ENCODE assay signal across 17 cellular contexts in genomic region chr12:58925111-58925732, GRCh38. TPM values are rescaled to one million over a fixed set of nuclear protein-coding genes. Genes with fewer than 3 reads are reported as not detected.
DNase-seq lines count a peak whose midpoint lies in the region; ATAC-seq, FAIRE-seq and TF ChIP-seq lines count a peak whose summit lies in the region.
"Had no signal": no experiment of that assay in that cellular context is flagged by ENCODE, and none has a peak within 500 bp of the region (broad histone marks: within the 10 kb centered on the region; RNA-seq: fewer than 3 reads in every experiment).

No MANE protein-coding gene starts in this region.

- H3K9me3 ChIP-seq in HUES48 (ENCODE audit: control insufficient read depth, insufficient read depth, low read length) (no peaks in the 10 kb centered on the region), K562 (replicated peaks; ENCODE audit: control insufficient read depth, insufficient read depth, low read depth, low read length) (no peaks in the 10 kb centered on the region), keratinocyte (ENCODE audit: control insufficient read depth, low read depth, low read length) (no peaks in the 10 kb centered on the region), pancreas (no peaks in the 10 kb centered on the region), Karpas-422 (ENCODE audit: low read length) (no peaks in the 10 kb centered on the region)
- H3K9me3 ChIP-seq: esophagus squamous epithelium, heart left ventricle, suprapubic skin had no signal

- TF ChIP-seq EP300 in K562 (IDR thresholded peaks at IDR 0.05; ENCODE audit: low read length), result no peak

- no peak for TF ChIP-seq POLR2A in K562 (conservative IDR thresholded peaks at IDR 0.05)

- H3K9me1 ChIP-seq in K562 (ENCODE audit: control insufficient read depth, insufficient read depth, low read length) (no peaks in the 10 kb centered on the region), keratinocyte (ENCODE audit: control insufficient read depth, extremely low read depth, insufficient read depth, low read length) (no peaks in the 10 kb centered on the region)

- TF ChIP-seq CTCF in K562 (IDR thresholded peaks at IDR 0.05 in 2 of 3, conservative IDR thresholded peaks at IDR 0.05 in 1 of 3; ENCODE audit: insufficient read depth in 2 of 3, low read depth in 1 of 3, low read length in 3 of 3) (no peak), keratinocyte (optimal IDR thresholded peaks at IDR 0.05 in 1 of 3, IDR thresholded peaks at IDR 0.05 in 1 of 3, conservative IDR thresholded peaks at IDR 0.05 in 1 of 3; ENCODE audit: extremely low read depth in 1 of 3, insufficient read depth in 2 of 3, low read length in 3 of 3) (no peak), pancreas (IDR thresholded peaks at IDR 0.05) (no peak)

- H3K4me2 ChIP-seq in K562 (ENCODE audit: insufficient read depth, low read length), result no peak overlapping the region
- H3K4me2 ChIP-seq in keratinocyte (ENCODE audit: control insufficient read depth, extremely low read depth, insufficient read depth, low read depth, low read length), result peak overlapping the region; percentile 2
- no peak overlapping the region for H3K4me2 ChIP-seq in Karpas-422 (ENCODE audit: low read depth, low read length, poor library complexity, severe bottlenecking)

- H3K27me3 ChIP-seq in HUES48 (ENCODE audit: control insufficient read depth, insufficient read depth, low read length) (peaks cover 7% of the 10 kb centered on the region; the same call in 1 of the 2 replicates), K562 (ENCODE audit: control insufficient read depth in 2 of 2, insufficient read depth in 2 of 2, low read length in 2 of 2) (no peaks in the 10 kb centered on the region), keratinocyte (ENCODE audit: control insufficient read depth, extremely low read depth, insufficient read depth, low read length) (no peaks in the 10 kb centered on the region), pancreas (no peaks in the 10 kb centered on the region), Karpas-422 (ENCODE audit: low read length) (no peaks in the 10 kb centered on the region)
- H3K27me3 ChIP-seq: esophagus squamous epithelium, heart left ventricle, suprapubic skin had no signal

- H4K20me1 ChIP-seq in K562 (replicated peaks; ENCODE audit: control insufficient read depth, insufficient read depth, low read length), result no peaks in the 10 kb centered on the region
- H4K20me1 ChIP-seq in keratinocyte (ENCODE audit: control insufficient read depth, extremely low read depth, insufficient read depth, low read length), result no peaks in the 10 kb centered on the region
- no peaks in the 10 kb centered on the region for H4K20me1 ChIP-seq in Karpas-422 (ENCODE audit: insufficient read depth, low read depth, low read length)

- no peak for DNase-seq in K562 (ENCODE audit: extremely low read depth in 1 of 4, low spot score in 3 of 4)
- DNase-seq in keratinocyte (ENCODE audit: low read depth, low spot score), result no peak
- peak in 3 of 6 donors; percentile 50 to 59 (median 55) for DNase-seq in pancreas
- DNase-seq in activated CD8-positive, alpha-beta memory T cell treated with anti-CD3 and anti-CD28 coated beads for 24 hours, result no peak
- DNase-seq in Karpas-422, result no peak
- DNase-seq: amniotic stem cell, esophagus squamous epithelium, heart left ventricle, Kasumi-1, naive B cell, NCI-H146, NCI-H526 had no signal

- WGBS in K562 (ENCODE audit: insufficient coverage, low coverage, missing lambda C conversion rate), result 0% methylated on average over 1 of the region's 1 CpG
- 5 to 6% methylated on average over 1 of the region's 1 CpG for WGBS in pancreas, 2 donors

- H3K36me3 ChIP-seq in HUES48 (ENCODE audit: control insufficient read depth, insufficient read depth, low read length) (no peaks in the 10 kb centered on the region), K562 (ENCODE audit: control insufficient read depth, insufficient read depth, low read length) (no peaks in the 10 kb centered on the region), keratinocyte (ENCODE audit: control insufficient read depth in 2 of 2, extremely low read depth in 1 of 2, insufficient read depth in 2 of 2, low read length in 2 of 2) (no peaks in the 10 kb centered on the region), pancreas (no peaks in the 10 kb centered on the region), Karpas-422 (ENCODE audit: insufficient read depth, low read length) (no peaks in the 10 kb centered on the region)
- H3K36me3 ChIP-seq: esophagus squamous epithelium, heart left ventricle, suprapubic skin had no signal

- ATAC-seq in K562 (no peak), pancreas (peak; percentile 71 to 82 (median 76)), GM21515 (IDR thresholded peaks at IDR 0.05; ENCODE audit: unreplicated experiment) (no peak), HG03108 (IDR thresholded peaks at IDR 0.05; ENCODE audit: unreplicated experiment) (no peak)
- ATAC-seq: Panc1 had no signal

- no TSS peak for BruUV-seq in K562 (replicated peaks; lab: Mats Ljungman, UMichigan)

- no peaks in the 10 kb centered on the region for H3K9me2 ChIP-seq in Karpas-422 (replicated peaks; ENCODE audit: insufficient read depth, low read length)

- POLR2A ChIA-PET in K562 (lab: Yijun Ruan, JAX), result no interaction called here

- TF ChIP-seq RAD21 in K562 (CRISPR knock-in tag; conservative IDR thresholded peaks at IDR 0.05 in 1 of 2, IDR thresholded peaks at IDR 0.05 in 1 of 2), result no peak

- H3K4me3 ChIP-seq in HUES48 (ENCODE audit: low read depth, low read length) (no peak overlapping the region), K562 (no peak overlapping the region), keratinocyte (ENCODE audit: control insufficient read depth in 2 of 3, extremely low read depth in 1 of 3, insufficient read depth in 2 of 3, low read depth in 1 of 3, low read length in 3 of 3) (no peak overlapping the region), pancreas (no peak overlapping the region), Karpas-422 (ENCODE audit: low read length) (no peak overlapping the region)
- H3K4me3 ChIP-seq: esophagus squamous epithelium, heart left ventricle, suprapubic skin had no signal

- no peaks in the 10 kb centered on the region for H3K79me2 ChIP-seq in K562 (ENCODE audit: control insufficient read depth, insufficient read depth, low read length)
- no peaks in the 10 kb centered on the region for H3K79me2 ChIP-seq in keratinocyte (ENCODE audit: control insufficient read depth, insufficient read depth, low read length)
- H3K79me2 ChIP-seq in Karpas-422 (ENCODE audit: low read length), result no peaks in the 10 kb centered on the region

- CTCF ChIA-PET in K562 (lab: Yijun Ruan, JAX; ENCODE audit: low intra/inter-chr PET ratio), result no interaction called here

- FAIRE-seq in K562 (lab: Jason Lieb, UNC) (no peak), keratinocyte (lab: Jason Lieb, UNC) (peak; percentile 77), pancreas (lab: Jason Lieb, UNC) (peak; percentile 79)

- dilution Hi-C loops in keratinocyte (cut with MboI; ENCODE audit: extremely low pct_ligation_motif_present, low sequenced_read_pairs), result no loop called here

- H3K9ac ChIP-seq in HUES48 (ENCODE audit: low read depth, low read length), result no peak overlapping the region
- H3K9ac ChIP-seq in K562 (ENCODE audit: insufficient read depth in 1 of 2, low read depth in 2 of 2, low read length in 2 of 2), result no peak overlapping the region
- H3K9ac ChIP-seq in keratinocyte (ENCODE audit: control insufficient read depth, extremely low read depth, insufficient read depth, low read length), result no peak overlapping the region
- no peak overlapping the region for H3K9ac ChIP-seq in Karpas-422 (ENCODE audit: low read length)

- H2AFZ ChIP-seq in K562 (ENCODE audit: low read depth, low read length) (no peak overlapping the region), keratinocyte (ENCODE audit: control insufficient read depth, low read length) (no peak overlapping the region), Karpas-422 (ENCODE audit: low read length) (no peak overlapping the region)

- in situ Hi-C loops in K562 (cut with MboI), result no loop called here

- H3K27ac ChIP-seq in HUES48 (ENCODE audit: low read depth, low read length) (peak overlapping the region; percentile 63), K562 (ENCODE audit: extremely low read depth, low read depth, low read length) (no peak overlapping the region), keratinocyte (ENCODE audit: control insufficient read depth, insufficient read depth, low read length) (no peak overlapping the region), pancreas (peak overlapping the region in 3 of 4 donors; percentile 34 to 80 (median 79)), Karpas-422 (ENCODE audit: low read length) (no peak overlapping the region)
- H3K27ac ChIP-seq: heart left ventricle, suprapubic skin had no signal

- peaks cover 17% of the 10 kb centered on the region for H3K4me1 ChIP-seq in HUES48 (ENCODE audit: control insufficient read depth, insufficient read depth, low read length)
- peaks cover 0 to 3% of the 10 kb centered on the region in 2 experiments; a peak in 1 of 5 replicates for H3K4me1 ChIP-seq in K562 (replicated peaks in 1 of 2; ENCODE audit: control insufficient read depth in 2 of 2, insufficient read depth in 2 of 2, low read length in 2 of 2)
- peaks cover 20% of the 10 kb centered on the region for H3K4me1 ChIP-seq in keratinocyte (ENCODE audit: control insufficient read depth, extremely low read depth, insufficient read depth, low read length)
- H3K4me1 ChIP-seq in pancreas, result peaks cover 43 to 51% (median 50%) of the 10 kb centered on the region in 3 donors
- H3K4me1 ChIP-seq in Karpas-422 (ENCODE audit: low read length), result no peaks in the 10 kb centered on the region

- intact Hi-C loops in K562 (cut with micrococcal nuclease), result no loop called here
- intact Hi-C loops in pancreas (cut with DNase I), result no loop called here

RNA-seq across cellular contexts. Expression of gene LRIG3, which starts 4.9 kb away (rescaled TPM):
- not detected in 2 replicates for total RNA-seq in K562 (2011; cell fraction: chromatin; rRNA removed; ENCODE audit: low replicate concordance)
- total RNA-seq in K562 (2011; cell fraction: nucleolus; rRNA removed), result not detected in 2 replicates
- 0.61 TPM in 1 of 2 replicates, not detected in the other for total RNA-seq in K562 (2011; cell fraction: nucleoplasm; rRNA removed)
- total RNA-seq in K562 (2014; rRNA removed) (not detected in 2 replicates), K562 (2014; rRNA removed; fragmentation: Illumina TruSeq; extraction: Trizol) (not detected in 2 replicates), K562 (2015; rRNA removed; fragmentation: Illumina TruSeq; extraction: Trizol) (not detected in 2 replicates), K562 (2021) (0.13 TPM in 1 of 2 replicates, not detected in the other), pancreas (10 to 100 TPM; 18.8 to 44.3 (median 28.5) TPM)
- polyA plus RNA-seq in K562 (2011; rRNA removed) (0.18 TPM in 1 of 2 replicates, not detected in the other), K562 (2014; fragmentation: Illumina TruSeq; extraction: Trizol) (not detected in 2 replicates), K562 (2014; fragmentation: Nextera tagmentation; extraction: Ambion mirVana) (not detected), K562 (2014; rRNA removed) (not detected in 2 replicates), keratinocyte (22.1 to 30.9 TPM (median 25.5 TPM) in 3 replicates), pancreas (10 to 100 TPM in 1 of 2 donors, 1 to 10 TPM in 1; 7.2 to 12.8 TPM)
- polyA plus RNA-seq in K562 (2011; cell fraction: cytosol; rRNA removed), result 0.07 TPM in 1 of 2 replicates, not detected in the other
- 0.18 TPM in 1 of 2 replicates, not detected in the other for polyA plus RNA-seq in K562 (2011; cell fraction: nucleus; rRNA removed)
- not detected in 2 replicates for polyA plus RNA-seq in K562 (2012)
- polyA minus RNA-seq in K562 (2011; rRNA and poly(A)+ RNA removed), result 0.36 and 0.77 TPM in 2 replicates
- 0.48 TPM in 1 of 2 replicates, not detected in the other for polyA minus RNA-seq in K562 (2011; cell fraction: cytosol; rRNA and poly(A)+ RNA removed)
- polyA minus RNA-seq in K562 (2011; cell fraction: nucleus; rRNA and poly(A)+ RNA removed), result 0.67 TPM in 1 of 2 replicates, not detected in the other
- polyA plus RNA-seq in keratinocyte (2011; ENCODE audit: low read depth), result 4.4 TPM
- polyA plus RNA-seq in keratinocyte (2011; cell fraction: cytosol; rRNA removed), result 6.3 and 11.9 TPM in 2 replicates
- polyA plus RNA-seq in keratinocyte (2011; cell fraction: nucleus; rRNA removed), result 37.1 and 38.0 TPM in 2 replicates
- 12.2 TPM in 2 replicates for polyA plus RNA-seq in keratinocyte (2012; ENCODE audit: low replicate concordance)
- 26.1 to 67.7 TPM (median 49.0 TPM) in 3 replicates for polyA minus RNA-seq in keratinocyte
- polyA minus RNA-seq in keratinocyte (2011; cell fraction: cytosol; rRNA and poly(A)+ RNA removed), result 15.2 TPM
- 48.5 and 69.0 TPM in 2 replicates for polyA minus RNA-seq in keratinocyte (2011; cell fraction: nucleus; rRNA and poly(A)+ RNA removed)
- total RNA-seq in Karpas-422 (2014; rRNA removed; shearing (Covaris generic); ENCODE audit: low replicate concordance), result not detected in 2 replicates

Comparison
In these comparisons a context has a peak if more than half of its experiments do, and no peak if none do; other contexts are left out.
1. H3K27ac ChIP-seq: peak in HUES48 (single experiment) and pancreas (3 of 4); none in K562 (single experiment), keratinocyte (single experiment) and Karpas-422 (single experiment).
2. ATAC-seq: peak in pancreas (4 of 4); none in K562 (single experiment), GM21515 (single experiment) and HG03108 (single experiment).
3. RNA of gene LRIG3, which starts 4.9 kb away (total RNA-seq): 18.8 to 44.3 TPM in pancreas; 0.13 to 0.61 TPM in K562 and not detected in Karpas-422; every median in the first group is over 10 times any median in the second.